Comparison of ENCODE assay signal across 19 cellular contexts in genomic region chr10:530717-531116, GRCh38.
A peak's percentile ranks its signal among the peaks of the same experiment; 100 is the strongest.
DNase-seq lines count a peak whose midpoint lies in the region; ATAC-seq, FAIRE-seq and TF ChIP-seq lines count a peak whose summit lies in the region.
"Had no signal": no experiment of that assay in that cellular context is flagged by ENCODE, and none has a peak within 500 bp of the region (broad histone marks: within the 10 kb centered on the region; RNA-seq: fewer than 3 reads in every experiment).

No MANE protein-coding gene starts in this region.

- no peak for FAIRE-seq in H1 (lab: Jason Lieb, UNC)
- FAIRE-seq: A204.1, GM19239, HepG2 had no signal

- H3K14ac ChIP-seq in IMR-90 (replicated peaks; ENCODE audit: low read depth, low read length) (no peak overlapping the region), H1 (ENCODE audit: insufficient read length) (no peak overlapping the region)

- H3K4ac ChIP-seq in IMR-90 (ENCODE audit: low read depth, low read length) = no peak overlapping the region
- no peak overlapping the region for H3K4ac ChIP-seq in H1 (replicated peaks; ENCODE audit: insufficient read length, low read depth, low read length)

- H3K27ac Mint-ChIP-seq in activated naive CD4-positive, alpha-beta T cell treated with anti-CD3 and anti-CD28 coated beads for 36 hours = no peak overlapping the region
- H3K27ac Mint-ChIP-seq in activated naive CD4-positive, alpha-beta T cell treated with anti-CD3 and anti-CD28 coated beads, Interleukin-2, amount 10 ng/mL, durations not matched to agents 7 days and 5 days = no peak overlapping the region
- H3K27ac Mint-ChIP-seq: HFFc6 had no signal

- H2BK20ac ChIP-seq in IMR-90 (ENCODE audit: low read depth, low read length) (no peak overlapping the region), H1 (ENCODE audit: low read length) (no peak overlapping the region)

- intact Hi-C loops in activated naive CD4-positive, alpha-beta T cell treated with anti-CD3 and anti-CD28 coated beads for 36 hours (cut with micrococcal nuclease) = no loop called here
- intact Hi-C loops in IMR-90 (cut with micrococcal nuclease) (no loop called here), sigmoid colon (cut with DNase I) (no loop called here)

- 0 out of 2 replicates have a peak, but pooled peaks cover 2% of the 10 kb centered on the region for H3K36me3 ChIP-seq in IMR-90 (ENCODE audit: control insufficient read depth, insufficient read depth, low read length)
- H3K36me3 ChIP-seq in H1 (ENCODE audit: control insufficient read depth in 2 of 4, insufficient read depth in 4 of 4, low read length in 3 of 4) = no peaks in the 10 kb centered on the region
- no peaks in the 10 kb centered on the region for H3K36me3 ChIP-seq in sigmoid colon

- BruUV-seq in IMR-90 (replicated peaks; lab: Mats Ljungman, UMichigan) = no TSS peak

- TF ChIP-seq CTCF in IMR-90 (conservative IDR thresholded peaks at IDR 0.05; ENCODE audit: low read depth, low read length) (no peak), H1 (IDR thresholded peaks at IDR 0.05; ENCODE audit: control extremely low read depth in 1 of 3, insufficient read depth in 1 of 3, low read depth in 1 of 3, low read length in 3 of 3) (no peak), sigmoid colon (IDR thresholded peaks at IDR 0.05) (no peak), GM10248 (IDR thresholded peaks at IDR 0.05; ENCODE audit: control extremely low read depth, extremely low read depth, low read depth, missing control alignments) (no peak)

- no peaks in the 10 kb centered on the region for H3K4me1 Mint-ChIP-seq in activated naive CD4-positive, alpha-beta T cell treated with anti-CD3 and anti-CD28 coated beads for 36 hours (ENCODE audit: low read depth)
- H3K4me1 Mint-ChIP-seq in activated naive CD4-positive, alpha-beta T cell treated with anti-CD3 and anti-CD28 coated beads, Interleukin-2, amount 10 ng/mL, durations not matched to agents 7 days and 5 days = no peaks in the 10 kb centered on the region

- ATAC-seq in IMR-90 (ENCODE audit: low read depth) = no peak
- ATAC-seq: HepG2 had no signal

- H3K4me3 ChIP-seq in IMR-90 (ENCODE audit: insufficient read depth, low read depth, low read length) = no peak overlapping the region
- H3K4me3 ChIP-seq in H1 (ENCODE audit: extremely low read depth in 1 of 4, insufficient read depth in 2 of 4, low read depth in 3 of 4, low read length in 4 of 4) = no peak overlapping the region
- no peak overlapping the region for H3K4me3 ChIP-seq in sigmoid colon

- peaks cover 2% of the 10 kb centered on the region; the same call in 1 of the 2 replicates for H3K23me2 ChIP-seq in H1 (ENCODE audit: low read depth, low read length)

- DNase-seq in activated naive CD4-positive, alpha-beta T cell treated with anti-CD3 and anti-CD28 coated beads for 36 hours = peak; percentile 12
- no peak for DNase-seq in activated naive CD4-positive, alpha-beta T cell treated with anti-CD3 and anti-CD28 coated beads, Interleukin-2, amount 10 ng/mL, durations not matched to agents 7 days and 5 days
- no peak for DNase-seq in IMR-90
- no peak for DNase-seq in H1 (ENCODE audit: low read depth in 1 of 2, low spot score in 2 of 2)
- peak; percentile 46 for DNase-seq in sigmoid colon
- no peak for DNase-seq in NCI-H1930 (lab: John Stamatoyannopoulos, UW)
- no peak for DNase-seq in amniotic stem cell (lab: John Stamatoyannopoulos, UW)
- DNase-seq in GM10248 (ENCODE audit: extremely low spot score) = no peak
- DNase-seq: DMS 273 treated with DMSO at 0.1 percent for 48 hours, HFFc6, NCI-H1048, NCI-H1436 treated with DMSO at 0.1 percent for 48 hours, NCI-H526 treated with DMSO at 0.1 percent for 48 hours, OCI-M1 had no signal

- H4K5ac ChIP-seq in IMR-90 (ENCODE audit: low read depth, low read length) (no peak overlapping the region), H1 (ENCODE audit: insufficient read length, low read depth, low read length) (no peak overlapping the region)

- H2AK5ac ChIP-seq in IMR-90 (ENCODE audit: low read depth, low read length) = no peak overlapping the region
- H2AK5ac ChIP-seq in H1 (ENCODE audit: low read depth, low read length) = no peak overlapping the region

- H2BK15ac ChIP-seq in IMR-90 (ENCODE audit: low read depth, low read length) = no peak overlapping the region
- no peak overlapping the region for H2BK15ac ChIP-seq in H1 (ENCODE audit: low read length)

- POLR2A ChIA-PET in IMR-90 (lab: Charles Lee; ENCODE audit: unreplicated experiment) = no interaction called here
- POLR2A ChIA-PET in H1 (lab: Charles Lee; ENCODE audit: partially characterized antibody) = no interaction called here
- POLR2A ChIA-PET in GM10248 (lab: Yijun Ruan, JAX) = no interaction called here

- TF ChIP-seq RAD21 in IMR-90 (IDR thresholded peaks at IDR 0.05; ENCODE audit: low read length) = no peak
- TF ChIP-seq RAD21 in H1 (IDR thresholded peaks at IDR 0.05 in 1 of 2, conservative IDR thresholded peaks at IDR 0.05 in 1 of 2; ENCODE audit: low read depth in 2 of 2, low read length in 2 of 2) = no peak

- no peak overlapping the region for H4K8ac ChIP-seq in IMR-90 (ENCODE audit: low read depth in 2 of 2, low read length in 2 of 2)
- peak overlapping the region; percentile 73 for H4K8ac ChIP-seq in H1 (ENCODE audit: extremely low read depth, insufficient read depth, low read length)

- TF ChIP-seq EP300 in H1 (IDR thresholded peaks at IDR 0.05; ENCODE audit: borderline replicate concordance in 1 of 2, low read depth in 2 of 2, low read length in 2 of 2) (no peak), sigmoid colon (IDR thresholded peaks at IDR 0.05) (no peak)

- peak overlapping the region; percentile 70 for H2AK9ac ChIP-seq in IMR-90 (replicated peaks; ENCODE audit: low read depth, low read length, poor library complexity)

- peak overlapping the region; percentile 48 for H2AFZ ChIP-seq in IMR-90 (replicated peaks; ENCODE audit: low read length, poor library complexity)
- H2AFZ ChIP-seq in H1 (ENCODE audit: low read length) = no peak overlapping the region

- H3K79me2 ChIP-seq in H1 (ENCODE audit: control insufficient read depth in 1 of 2, insufficient read depth in 2 of 2, low read length in 2 of 2) = no peaks in the 10 kb centered on the region; a peak in 1 of 4 replicates

- H3K56ac ChIP-seq in IMR-90 (ENCODE audit: extremely low read depth, insufficient read depth, low read length) (no peak overlapping the region), H1 (replicated peaks; ENCODE audit: insufficient read length, low read depth, low read length) (no peak overlapping the region)

- no peaks in the 10 kb centered on the region for H3K36me3 Mint-ChIP-seq in activated naive CD4-positive, alpha-beta T cell treated with anti-CD3 and anti-CD28 coated beads for 36 hours (ENCODE audit: low read depth)
- H3K36me3 Mint-ChIP-seq in activated naive CD4-positive, alpha-beta T cell treated with anti-CD3 and anti-CD28 coated beads, Interleukin-2, amount 10 ng/mL, durations not matched to agents 7 days and 5 days = no peaks in the 10 kb centered on the region

- no peak overlapping the region for H2BK5ac ChIP-seq in IMR-90 (ENCODE audit: low read depth, low read length, poor library complexity, severe bottlenecking)
- no peak overlapping the region for H2BK5ac ChIP-seq in H1 (ENCODE audit: low read depth, low read length)

- H3K27ac ChIP-seq in IMR-90 (ENCODE audit: insufficient read depth, low read length) (no peak overlapping the region), H1 (ENCODE audit: low read depth, low read length) (no peak overlapping the region), sigmoid colon (no peak overlapping the region)
- H3K27ac ChIP-seq: C4-2B, KMS-11 had no signal

- H4K20me1 ChIP-seq in IMR-90 (ENCODE audit: insufficient read depth, low read length) (peaks cover 96% of the 10 kb centered on the region), H1 (replicated peaks in 1 of 2; ENCODE audit: control insufficient read depth in 1 of 2, insufficient read depth in 2 of 2, low read length in 2 of 2) (peaks cover 6 to 7% of the 10 kb centered on the region in 2 experiments)

- dilution Hi-C loops in IMR-90 (cut with HindIII; ENCODE audit: low sequenced_read_pairs, unreplicated experiment) = no loop called here

- no peak overlapping the region for H3K9ac ChIP-seq in IMR-90 (ENCODE audit: low read depth, low read length)
- H3K9ac ChIP-seq in H1 (replicated peaks in 1 of 4; ENCODE audit: extremely low read depth in 1 of 4, low read depth in 3 of 4, low read length in 3 of 4) = no peak overlapping the region
- H3K9ac ChIP-seq: KMS-11 had no signal

- H3K9me3 ChIP-seq in IMR-90 (ENCODE audit: control insufficient read depth, insufficient read depth, low read length) (no peaks in the 10 kb centered on the region), H1 (ENCODE audit: insufficient read depth in 2 of 2, low read depth in 1 of 2, low read length in 1 of 2) (no peaks in the 10 kb centered on the region), sigmoid colon (no peaks in the 10 kb centered on the region)

- in situ Hi-C loops in IMR-90 (cut with MboI; ENCODE audit: low sequenced_read_pairs) = no loop called here

- H3K4me2 ChIP-seq in IMR-90 (ENCODE audit: low read depth, low read length) = no peak overlapping the region
- H3K4me2 ChIP-seq in H1 (ENCODE audit: insufficient read depth in 1 of 2, low read depth in 2 of 2, low read length in 2 of 2) = no peak overlapping the region
- H3K4me2 ChIP-seq: KMS-11 had no signal

- H3K18ac ChIP-seq in IMR-90 (ENCODE audit: low read depth, low read length) (no peak overlapping the region), H1 (ENCODE audit: extremely low read depth, low read length) (no peak overlapping the region)

- H3K27me3 Mint-ChIP-seq in activated naive CD4-positive, alpha-beta T cell treated with anti-CD3 and anti-CD28 coated beads for 36 hours (ENCODE audit: low read depth) = no peaks in the 10 kb centered on the region
- H3K27me3 Mint-ChIP-seq in activated naive CD4-positive, alpha-beta T cell treated with anti-CD3 and anti-CD28 coated beads, Interleukin-2, amount 10 ng/mL, durations not matched to agents 7 days and 5 days = peaks cover 21% of the 10 kb centered on the region

- H4K91ac ChIP-seq in IMR-90 (ENCODE audit: insufficient read depth, low read depth, low read length) (no peak overlapping the region), H1 (replicated peaks; ENCODE audit: insufficient read length, low read length) (no peak overlapping the region)

- H3K9me3 Mint-ChIP-seq in activated naive CD4-positive, alpha-beta T cell treated with anti-CD3 and anti-CD28 coated beads for 36 hours = no peaks in the 10 kb centered on the region
- H3K9me3 Mint-ChIP-seq in activated naive CD4-positive, alpha-beta T cell treated with anti-CD3 and anti-CD28 coated beads, Interleukin-2, amount 10 ng/mL, durations not matched to agents 7 days and 5 days = no peaks in the 10 kb centered on the region
- H3K9me3 Mint-ChIP-seq: HFFc6 had no signal

- peaks cover 17% of the 10 kb centered on the region for H3K4me1 ChIP-seq in IMR-90 (ENCODE audit: control insufficient read depth, insufficient read depth, low read length)
- H3K4me1 ChIP-seq in H1 (replicated peaks in 1 of 4; ENCODE audit: control insufficient read depth in 3 of 4, insufficient read depth in 4 of 4, low read length in 3 of 4) = no peaks in the 10 kb centered on the region
- H3K4me1 ChIP-seq in sigmoid colon = peaks cover 0 to 36% (median 24%) of the 10 kb centered on the region in 4 donors

- H3K23ac ChIP-seq in IMR-90 (ENCODE audit: low read depth, low read length) = no peak overlapping the region
- H3K23ac ChIP-seq in H1 (ENCODE audit: insufficient read length) = no peak overlapping the region

- no peak overlapping the region for H3K4me3 Mint-ChIP-seq in activated naive CD4-positive, alpha-beta T cell treated with anti-CD3 and anti-CD28 coated beads for 36 hours
- H3K4me3 Mint-ChIP-seq in activated naive CD4-positive, alpha-beta T cell treated with anti-CD3 and anti-CD28 coated beads, Interleukin-2, amount 10 ng/mL, durations not matched to agents 7 days and 5 days = no peak overlapping the region
- H3K4me3 Mint-ChIP-seq: HFFc6 had no signal

- H2BK12ac ChIP-seq in H1 (ENCODE audit: low read depth, low read length) = no peak overlapping the region

- H3K79me1 ChIP-seq in IMR-90 (ENCODE audit: low read depth in 1 of 2, low read length in 2 of 2) (peaks cover 59 to 98% of the 10 kb centered on the region in 2 experiments), H1 (ENCODE audit: low read depth, low read length) (peaks cover 6% of the 10 kb centered on the region)

- H3K9me1 ChIP-seq in IMR-90 (ENCODE audit: insufficient read depth, low read length) = peaks cover 38% of the 10 kb centered on the region

- no peak for TF ChIP-seq POLR2A in IMR-90 (IDR thresholded peaks at IDR 0.05; ENCODE audit: low read depth, low read length)
- TF ChIP-seq POLR2A in H1 (IDR thresholded peaks at IDR 0.05; ENCODE audit: control extremely low read depth in 1 of 2, low read depth in 2 of 2, low read length in 2 of 2) = no peak
- no peak for TF ChIP-seq POLR2A in sigmoid colon (IDR thresholded peaks at IDR 0.05)

- CTCF ChIA-PET in activated naive CD4-positive, alpha-beta T cell treated with anti-CD3 and anti-CD28 coated beads for 36 hours (lab: Charles Lee) = no interaction called here
- CTCF ChIA-PET in activated naive CD4-positive, alpha-beta T cell treated with anti-CD3 and anti-CD28 coated beads, Interleukin-2, amount 10 ng/mL, durations not matched to agents 7 days and 5 days (lab: Charles Lee) = no interaction called here
- CTCF ChIA-PET in IMR-90 (lab: Yijun Ruan, JAX) (no interaction called here), H1 (lab: Charles Lee; ENCODE audit: partially characterized antibody) (no interaction called here), GM10248 (lab: Yijun Ruan, JAX) (no interaction called here)

- 88% methylated on average over 8 of the region's 16 CpGs; no CpG with 5 or more reads in 1 of the 2 experiments for WGBS in IMR-90 (ENCODE audit: extremely low coverage in 2 of 2, insufficient read length in 1 of 2), 2 experiments
- 95% methylated on average over 13 of the region's 16 CpGs; no CpG with 5 or more reads in 1 of the 2 experiments for WGBS in H1 (ENCODE audit: extremely low coverage in 1 of 2, insufficient coverage in 1 of 2, insufficient read length in 1 of 2, insufficient replicate concordance in 2 of 2, low coverage in 1 of 2, low lambda C conversion rate in 2 of 2, missing lambda C conversion rate in 1 of 2), 2 experiments
- WGBS in sigmoid colon, 2 donors = 90 to 93% methylated on average over 16 of the region's 16 CpGs

- H2BK120ac ChIP-seq in IMR-90 (ENCODE audit: low read depth, low read length) (no peak overlapping the region), H1 (replicated peaks; ENCODE audit: low read depth, low read length) (no peak overlapping the region)

- H3K27me3 ChIP-seq in IMR-90 (ENCODE audit: control insufficient read depth, insufficient read depth, low read length) (no peaks in the 10 kb centered on the region), H1 (replicated peaks in 1 of 4; ENCODE audit: control insufficient read depth in 3 of 4, extremely low read depth in 1 of 4, insufficient read depth in 3 of 4, low read length in 3 of 4) (no peaks in the 10 kb centered on the region), sigmoid colon (no peaks in the 10 kb centered on the region)

Comparison
In these comparisons a context has a peak if more than half of its experiments do, and no peak if none do; other contexts are left out.
1. DNase-seq: peak in activated naive CD4-positive, alpha-beta T cell treated with anti-CD3 and anti-CD28 coated beads for 36 hours (single experiment) and sigmoid colon (single experiment); none in activated naive CD4-positive, alpha-beta T cell treated with anti-CD3 and anti-CD28 coated beads, Interleukin-2, amount 10 ng/mL, durations not matched to agents 7 days and 5 days (single experiment), IMR-90 (single experiment), H1 (0 of 2), NCI-H1930 (0 of 2), amniotic stem cell (single experiment) and GM10248 (single experiment).